Comparison of ENCODE assay signal across 9 cellular contexts in genomic region chr10:69344591-69345244, GRCh38.
DNase-seq lines count a peak whose midpoint lies in the region; ATAC-seq and TF ChIP-seq lines count a peak whose summit lies in the region.
"Had no signal": no experiment of that assay in that cellular context is flagged by ENCODE, and none has a peak within 500 bp of the region (broad histone marks: within the 10 kb centered on the region; RNA-seq: fewer than 3 reads in every experiment).

No MANE protein-coding gene starts in this region.

- no peak for TF ChIP-seq POLR2A in transverse colon (IDR thresholded peaks at IDR 0.05)

- peaks cover 57 to 66% (median 58%) of the 10 kb centered on the region in 3 donors for H3K4me1 Mint-ChIP-seq in IgD-negative memory B cell
- H3K4me1 Mint-ChIP-seq in central memory CD8-positive, alpha-beta T cell: peaks cover 64% of the 10 kb centered on the region

- H3K27me3 ChIP-seq in right atrium auricular region: no peaks in the 10 kb centered on the region
- no peaks in the 10 kb centered on the region for H3K27me3 ChIP-seq in transverse colon
- H3K27me3 ChIP-seq: Peyer's patch had no signal

- DNase-seq in right atrium auricular region (ENCODE audit: low spot score): no peak
- DNase-seq in cardiac septum (ENCODE audit: low spot score): no peak
- DNase-seq in central memory CD8-positive, alpha-beta T cell (ENCODE audit: low spot score in 2 of 2): no peak
- no peak for DNase-seq in transverse colon
- DNase-seq in ureter (ENCODE audit: low spot score): no peak
- DNase-seq in SIG-M5 treated with dmso at 0.1 percent for 504 hours (lab: John Stamatoyannopoulos, UW; ENCODE audit: unreplicated experiment): no peak

- no peak for TF ChIP-seq CTCF in right atrium auricular region (IDR thresholded peaks at IDR 0.05)
- TF ChIP-seq CTCF in transverse colon (IDR thresholded peaks at IDR 0.05): no peak

- H3K4me3 ChIP-seq in right atrium auricular region (no peak overlapping the region), transverse colon (no peak overlapping the region)
- H3K4me3 ChIP-seq: Peyer's patch had no signal

- H3K27me3 Mint-ChIP-seq in IgD-negative memory B cell: no peaks in the 10 kb centered on the region
- H3K27me3 Mint-ChIP-seq in central memory CD8-positive, alpha-beta T cell: no peaks in the 10 kb centered on the region

- H3K36me3 ChIP-seq in right atrium auricular region (peaks cover 23% of the 10 kb centered on the region), transverse colon (no peaks in the 10 kb centered on the region)
- H3K36me3 ChIP-seq: Peyer's patch had no signal

- in situ Hi-C loops in transverse colon (cut with MboI; ENCODE audit: low pct_ligation_motif_present in 1 of 4, low pct_unique_long_range_greater_than_20kb in 1 of 4, low sequenced_read_pairs in 3 of 4): no loop called here

- H3K9me3 Mint-ChIP-seq in IgD-negative memory B cell: no peaks in the 10 kb centered on the region
- H3K9me3 Mint-ChIP-seq in central memory CD8-positive, alpha-beta T cell: no peaks in the 10 kb centered on the region

- H3K9me3 ChIP-seq in right atrium auricular region: no peaks in the 10 kb centered on the region
- no peaks in the 10 kb centered on the region for H3K9me3 ChIP-seq in transverse colon
- H3K9me3 ChIP-seq: Peyer's patch had no signal

- H3K36me3 Mint-ChIP-seq in IgD-negative memory B cell: peaks cover 3% of the 10 kb centered on the region
- peaks cover 20% of the 10 kb centered on the region for H3K36me3 Mint-ChIP-seq in central memory CD8-positive, alpha-beta T cell (ENCODE audit: insufficient read depth)

- peak overlapping the region; percentile 54 to 91 (median 74) for H3K4me3 Mint-ChIP-seq in IgD-negative memory B cell
- H3K4me3 Mint-ChIP-seq in central memory CD8-positive, alpha-beta T cell: peak overlapping the region; percentile 25

- peak overlapping the region; percentile 78 to 96 (median 80) for H3K27ac Mint-ChIP-seq in IgD-negative memory B cell
- peak overlapping the region; percentile 72 for H3K27ac Mint-ChIP-seq in central memory CD8-positive, alpha-beta T cell (ENCODE audit: low read depth)

- H3K4me1 ChIP-seq in right atrium auricular region (peaks cover 0 to 75% of the 10 kb centered on the region in 2 donors), transverse colon (peaks cover 9 to 54% (median 40%) of the 10 kb centered on the region in 4 donors)

- H3K27ac ChIP-seq in right atrium auricular region: peak overlapping the region; percentile 31 to 33
- H3K27ac ChIP-seq in transverse colon: peak overlapping the region in 3 of 4 donors; percentile 5 to 61 (median 46)

- peak; percentile 55 for ATAC-seq in central memory CD8-positive, alpha-beta T cell (replicated peaks; ENCODE audit: extremely low read depth, poor library complexity, severe bottlenecking)
- ATAC-seq in HG03139 (IDR thresholded peaks at IDR 0.05; ENCODE audit: unreplicated experiment): no peak

- WGBS in transverse colon (ENCODE audit: low coverage in 1 of 2), 2 donors: 56 to 73% methylated on average over 3 to 13 of the region's 13 CpGs

- intact Hi-C loops in cardiac septum (cut with DNase I): no loop called here
- intact Hi-C loops in transverse colon (cut with DNase I; ENCODE audit: low total_unique reads): no loop called here

- TF ChIP-seq EP300 in transverse colon (IDR thresholded peaks at IDR 0.05; ENCODE audit: low read depth): no peak
